ENCODE assay signal across 25 cellular contexts in the genomic region with DNA sequence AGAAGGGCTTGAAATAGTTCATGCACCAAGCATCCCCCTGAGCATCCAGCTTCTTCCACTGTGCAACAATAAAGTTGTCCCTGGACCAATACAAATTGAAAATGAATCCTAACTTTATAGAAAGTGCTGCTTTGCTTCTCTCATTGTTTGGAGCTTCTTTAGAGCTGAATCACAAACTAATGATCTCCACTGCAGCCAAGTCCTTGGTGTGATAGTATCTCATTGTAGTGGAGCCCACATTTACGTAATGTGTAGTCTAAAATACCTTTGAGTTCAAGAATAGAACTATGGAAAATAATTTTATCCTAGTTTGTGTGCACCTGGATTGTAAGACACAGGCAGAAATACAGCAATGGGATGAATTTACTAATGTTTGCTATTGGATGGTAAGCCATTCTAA.
DNase-seq lines count a peak whose midpoint lies in the region; FAIRE-seq and TF ChIP-seq lines count a peak whose summit lies in the region.
"Had no signal": no experiment of that assay in that cellular context is flagged by ENCODE, and none has a peak within 500 bp of the region (broad histone marks: within the 10 kb centered on the region; RNA-seq: fewer than 3 reads in every experiment).

No MANE protein-coding gene starts in this region.

- TF ChIP-seq CTCF in astrocyte (IDR thresholded peaks at IDR 0.05; ENCODE audit: insufficient read depth, low read depth, low read length) (no peak), mammary epithelial cell (conservative IDR thresholded peaks at IDR 0.05 in 1 of 2, IDR thresholded peaks at IDR 0.05 in 1 of 2; ENCODE audit: extremely low read depth in 1 of 2, insufficient read depth in 1 of 2, low read depth in 1 of 2, low read length in 2 of 2) (no peak), testis (IDR thresholded peaks at IDR 0.05) (no peak)

- no peak overlapping the region for H3K4me3 Mint-ChIP-seq in astrocyte (ENCODE audit: unreplicated experiment)
- H3K4me3 Mint-ChIP-seq: CD14-positive monocyte; CD4-positive, alpha-beta T cell; CD8-positive, alpha-beta memory T cell had no signal

- intact Hi-C loops in mammary epithelial cell (cut with micrococcal nuclease), result no loop called here
- intact Hi-C loops in testis (cut with DNase I; ENCODE audit: low total_unique reads), result no loop called here

- H3K27me3 Mint-ChIP-seq in astrocyte (ENCODE audit: low read depth, unreplicated experiment), result peaks cover 4% of the 10 kb centered on the region
- H3K27me3 Mint-ChIP-seq: CD4-positive, alpha-beta T cell had no signal

- H3K4me1 Mint-ChIP-seq in astrocyte (ENCODE audit: low read depth, unreplicated experiment), result peaks cover 7% of the 10 kb centered on the region
- H3K4me1 Mint-ChIP-seq: CD14-positive monocyte; CD8-positive, alpha-beta memory T cell had no signal

- no peak for FAIRE-seq in astrocyte (lab: Jason Lieb, UNC)
- FAIRE-seq: A549, D721Med, GM12878, GM19239, H54 had no signal

- no peak overlapping the region for H3K9ac ChIP-seq in astrocyte (ENCODE audit: low read length)
- H3K9ac ChIP-seq in mammary epithelial cell (ENCODE audit: insufficient read depth, low read length), result no peak overlapping the region
- H3K9ac ChIP-seq: BLaER1 treated with 17β-estradiol and CSF1 and Interleukin-3, amounts not matched to agents 10 nM and 100 nM had no signal

- no peaks in the 10 kb centered on the region for H4K20me1 ChIP-seq in astrocyte (ENCODE audit: insufficient read depth, low read length)
- H4K20me1 ChIP-seq in mammary epithelial cell (ENCODE audit: insufficient read depth, low read length), result no peaks in the 10 kb centered on the region
- H4K20me1 ChIP-seq: BLaER1 treated with 17β-estradiol and CSF1 and Interleukin-3, amounts not matched to agents 10 nM and 100 nM had no signal

- no TSS peak for BruUV-seq in mammary epithelial cell (replicated peaks; lab: Mats Ljungman, UMichigan)

- H3K4me1 ChIP-seq in astrocyte (ENCODE audit: insufficient read depth, low read length) (no peaks in the 10 kb centered on the region), mammary epithelial cell (ENCODE audit: insufficient read depth, low read length) (peaks cover 9% of the 10 kb centered on the region), testis (no peaks in the 10 kb centered on the region)
- H3K4me1 ChIP-seq: A549; BLaER1 treated with 17β-estradiol and CSF1 and Interleukin-3, amounts not matched to agents 10 nM and 100 nM had no signal

- H3K4me2 ChIP-seq in astrocyte (ENCODE audit: low read length) (no peak overlapping the region), mammary epithelial cell (ENCODE audit: insufficient read depth, low read depth, low read length) (no peak overlapping the region)
- H3K4me2 ChIP-seq: A549; BLaER1 treated with 17β-estradiol and CSF1 and Interleukin-3, amounts not matched to agents 10 nM and 100 nM had no signal

- H3K9me3 ChIP-seq in astrocyte (ENCODE audit: insufficient read depth, low read depth, low read length) (no peaks in the 10 kb centered on the region), mammary epithelial cell (replicated peaks; ENCODE audit: insufficient read depth, low read length) (no peaks in the 10 kb centered on the region), testis (no peaks in the 10 kb centered on the region)
- H3K9me3 ChIP-seq: A549; BE2C; BLaER1 treated with 17β-estradiol and CSF1 and Interleukin-3, amounts not matched to agents 10 nM and 100 nM had no signal

- H3K79me2 ChIP-seq in astrocyte (ENCODE audit: insufficient read depth, low read length) (no peaks in the 10 kb centered on the region), mammary epithelial cell (ENCODE audit: insufficient read depth, low read length) (no peaks in the 10 kb centered on the region)

- no peak for TF ChIP-seq POLR2A in testis (IDR thresholded peaks at IDR 0.05)

- H3K27me3 ChIP-seq in astrocyte (ENCODE audit: insufficient read depth, low read length), result no peaks in the 10 kb centered on the region
- no peaks in the 10 kb centered on the region for H3K27me3 ChIP-seq in mammary epithelial cell (ENCODE audit: insufficient read depth, low read length)
- H3K27me3 ChIP-seq in testis, result no peaks in the 10 kb centered on the region
- H3K27me3 ChIP-seq: BE2C; BLaER1 treated with 17β-estradiol and CSF1 and Interleukin-3, amounts not matched to agents 10 nM and 100 nM had no signal

- WGBS in mammary epithelial cell (ENCODE audit: low coverage, missing lambda C conversion rate), result 87% methylated on average over 1 of the region's 1 CpG
- WGBS in testis, 2 donors, result 97 to 100% methylated on average over 1 of the region's 1 CpG

- DNase-seq in AG08395 (ENCODE audit: low spot score) (peak; percentile 8), AG20443 (ENCODE audit: low spot score) (peak; percentile 22), astrocyte (ENCODE audit: low read depth) (peak; percentile 84), iris pigment epithelial cell (ENCODE audit: low read depth) (peak; percentile 22), mammary epithelial cell (no peak), testis (no peak), KBM-7 (no peak)
- DNase-seq: 8988T; ACHN; AML-193; BE2C; CD4-positive, alpha-beta T cell; CD8-positive, alpha-beta memory T cell; DMS 273 treated with DMSO at 0.1 percent for 48 hours; DMS79; EL; GDM1; GOT3 had no signal

- CTCF ChIA-PET in mammary epithelial cell (lab: Charles Lee; ENCODE audit: low non-redundant PET), result no interaction called here

- dilution Hi-C loops in mammary epithelial cell (cut with HindIII; ENCODE audit: low sequenced_read_pairs), result no loop called here

- H3K9me3 Mint-ChIP-seq in astrocyte (ENCODE audit: unreplicated experiment), result no peaks in the 10 kb centered on the region
- H3K9me3 Mint-ChIP-seq: CD4-positive, alpha-beta T cell had no signal

- H3K4me3 ChIP-seq in astrocyte (ENCODE audit: insufficient read depth, low read depth, low read length) (no peak overlapping the region), mammary epithelial cell (replicated peaks in 1 of 3; ENCODE audit: insufficient read depth in 1 of 3, low read depth in 2 of 3, low read length in 3 of 3) (no peak overlapping the region), testis (no peak overlapping the region)
- H3K4me3 ChIP-seq: A549; BLaER1 treated with 17β-estradiol and CSF1 and Interleukin-3, amounts not matched to agents 10 nM and 100 nM; GM12878 had no signal

- H2AFZ ChIP-seq in astrocyte (ENCODE audit: low read depth, low read length) (no peak overlapping the region), mammary epithelial cell (ENCODE audit: low read depth, low read length) (no peak overlapping the region)

- no peak overlapping the region for H3K27ac Mint-ChIP-seq in astrocyte (ENCODE audit: unreplicated experiment)
- H3K27ac Mint-ChIP-seq: CD14-positive monocyte; CD4-positive, alpha-beta T cell; CD8-positive, alpha-beta memory T cell had no signal

- H3K36me3 Mint-ChIP-seq in astrocyte (ENCODE audit: low read depth, unreplicated experiment), result no peaks in the 10 kb centered on the region
- H3K36me3 Mint-ChIP-seq: CD14-positive monocyte; CD8-positive, alpha-beta memory T cell had no signal

- H3K36me3 ChIP-seq in astrocyte (ENCODE audit: insufficient read depth, low read length) (no peaks in the 10 kb centered on the region), mammary epithelial cell (ENCODE audit: insufficient read depth, low read length) (no peaks in the 10 kb centered on the region), testis (ENCODE audit: low read depth, missing control alignments) (no peaks in the 10 kb centered on the region)
- H3K36me3 ChIP-seq: BE2C; BLaER1 treated with 17β-estradiol and CSF1 and Interleukin-3, amounts not matched to agents 10 nM and 100 nM had no signal

- H3K27ac ChIP-seq in astrocyte (ENCODE audit: low read depth, low read length) (no peak overlapping the region), mammary epithelial cell (ENCODE audit: insufficient read depth, low read depth, low read length) (no peak overlapping the region), testis (no peak overlapping the region)
- H3K27ac ChIP-seq: A549; BLaER1 treated with 17β-estradiol and CSF1 and Interleukin-3, amounts not matched to agents 10 nM and 100 nM had no signal

- in situ Hi-C loops in mammary epithelial cell (cut with MboI; ENCODE audit: low sequenced_read_pairs in 2 of 2), result no loop called here
- in situ Hi-C loops in KBM-7 (cut with MboI; ENCODE audit: low pct_unique_long_range_greater_than_20kb, low sequenced_read_pairs), result no loop called here

Comparison
In these comparisons a context has a peak if more than half of its experiments do, and no peak if none do; other contexts are left out.
1. DNase-seq: peak in AG08395 (single experiment), AG20443 (single experiment), astrocyte (single experiment) and iris pigment epithelial cell (single experiment); none in mammary epithelial cell (single experiment), testis (single experiment) and KBM-7 (single experiment).